22 cellular contexts compared by ENCODE assay signal in genomic region chr16:9372934-9373890, GRCh38.
DNase-seq lines count a peak whose midpoint lies in the region; ATAC-seq, FAIRE-seq and TF ChIP-seq lines count a peak whose summit lies in the region.
"Had no signal": no experiment of that assay in that cellular context is flagged by ENCODE, and none has a peak within 500 bp of the region (broad histone marks: within the 10 kb centered on the region; RNA-seq: fewer than 3 reads in every experiment).

No MANE protein-coding gene starts in this region.

- H3K9me3 ChIP-seq in endothelial cell of umbilical vein (replicated peaks; ENCODE audit: control insufficient read depth, insufficient read depth, low read length): no peaks in the 10 kb centered on the region
- H3K9me3 ChIP-seq in mucosa of descending colon: no peaks in the 10 kb centered on the region
- H3K9me3 ChIP-seq: breast epithelium, lower lobe of right lung, psoas muscle had no signal

- dilution Hi-C loops in endothelial cell of umbilical vein (cut with MboI; ENCODE audit: extremely low pct_ligation_motif_present, low sequenced_read_pairs): no loop called here

- H4K20me1 ChIP-seq in endothelial cell of umbilical vein (replicated peaks; ENCODE audit: control insufficient read depth, extremely low read depth, insufficient read depth, low read length): no peaks in the 10 kb centered on the region

- no peaks in the 10 kb centered on the region for H3K79me2 ChIP-seq in endothelial cell of umbilical vein (ENCODE audit: control insufficient read depth, insufficient read depth, low read length)

- H3K4me1 ChIP-seq in endothelial cell of umbilical vein (ENCODE audit: control insufficient read depth, extremely low read depth, insufficient read depth, low read length) (peaks cover 11% of the 10 kb centered on the region), mucosa of descending colon (ENCODE audit: low read depth) (peaks cover 8% of the 10 kb centered on the region)
- H3K4me1 ChIP-seq: breast epithelium, lower lobe of right lung, psoas muscle had no signal

- CTCF ChIA-PET in endothelial cell of umbilical vein (lab: Charles Lee): no interaction called here

- H3K4me3 ChIP-seq in endothelial cell of umbilical vein (replicated peaks in 1 of 3; ENCODE audit: insufficient read depth in 1 of 3, low read depth in 1 of 3, low read length in 3 of 3): no peak overlapping the region
- no peak overlapping the region for H3K4me3 ChIP-seq in mucosa of descending colon
- H3K4me3 ChIP-seq: breast epithelium, esophagus muscularis mucosa, GM12878, lower lobe of right lung, psoas muscle, smooth muscle cell had no signal

- intact Hi-C loops in endothelial cell of umbilical vein (cut with micrococcal nuclease) (no loop called here), mucosa of descending colon (cut with DNase I, micrococcal nuclease) (no loop called here)

- POLR2A ChIA-PET in endothelial cell of umbilical vein (lab: Charles Lee): no interaction called here

- no peaks in the 10 kb centered on the region for H3K36me3 ChIP-seq in endothelial cell of umbilical vein (ENCODE audit: control insufficient read depth in 2 of 2, extremely low read depth in 1 of 2, insufficient read depth in 2 of 2, low read length in 2 of 2)
- H3K36me3 ChIP-seq in mucosa of descending colon (ENCODE audit: low read depth): no peaks in the 10 kb centered on the region
- H3K36me3 ChIP-seq: breast epithelium, esophagus muscularis mucosa, lower lobe of right lung had no signal

- no peak overlapping the region for H3K4me2 ChIP-seq in endothelial cell of umbilical vein (ENCODE audit: insufficient read depth, low read length)

- H2AFZ ChIP-seq in endothelial cell of umbilical vein (ENCODE audit: low read depth, low read length): no peak overlapping the region

- no peaks in the 10 kb centered on the region for H3K9me1 ChIP-seq in endothelial cell of umbilical vein (replicated peaks; ENCODE audit: control insufficient read depth, extremely low read depth, insufficient read depth, low read length)

- TF ChIP-seq CTCF in D721Med (IDR thresholded peaks at IDR 0.05; ENCODE audit: insufficient read depth, missing control alignments) (peak; percentile 6), endothelial cell of umbilical vein (IDR thresholded peaks at IDR 0.05; ENCODE audit: extremely low read depth in 1 of 2, insufficient read depth in 1 of 2, low read depth in 1 of 2, low read length in 2 of 2) (no peak), mucosa of descending colon (IDR thresholded peaks at IDR 0.05) (no peak)

- no peak for FAIRE-seq in D721Med (lab: Jason Lieb, UNC)
- FAIRE-seq in endothelial cell of umbilical vein (lab: Jason Lieb, UNC): peak; percentile 26
- FAIRE-seq: GM12878, GM19239 had no signal

- H3K27ac ChIP-seq in endothelial cell of umbilical vein (ENCODE audit: insufficient read depth, low read depth, low read length): peak overlapping the region; percentile 59
- H3K27ac ChIP-seq: breast epithelium, C4-2B, esophagus muscularis mucosa, lower lobe of right lung, psoas muscle had no signal

- BruUV-seq in endothelial cell of umbilical vein (replicated peaks; lab: Mats Ljungman, UMichigan): TSS peak; percentile 31

- H3K27me3 ChIP-seq in endothelial cell of umbilical vein (ENCODE audit: control insufficient read depth in 2 of 2, insufficient read depth in 2 of 2, low read length in 2 of 2): no peaks in the 10 kb centered on the region
- H3K27me3 ChIP-seq: breast epithelium, esophagus muscularis mucosa had no signal

- H3K9ac ChIP-seq in endothelial cell of umbilical vein (replicated peaks; ENCODE audit: extremely low read depth, insufficient read depth, low read length): no peak overlapping the region

- no peak for DNase-seq in D721Med (ENCODE audit: insufficient read length, low spot score)
- peak; percentile 24 for DNase-seq in NCI-H2029 treated with DMSO at 0.1 percent for 48 hours (lab: John Stamatoyannopoulos, UW)
- DNase-seq in endothelial cell of umbilical vein (ENCODE audit: low read depth, low spot score): no peak
- no peak for DNase-seq in mucosa of descending colon
- DNase-seq: lower lobe of right lung; natural killer cell; NCI-H187; NCI-H446; NK-92 treated with Interleukin-12 subunit alpha and Interleukin-12 subunit beta, amount 100 ng/mL, for 24 hours; psoas muscle; RPMI8226 had no signal

- ATAC-seq in mucosa of descending colon (peak; percentile 64), GM19467 (IDR thresholded peaks at IDR 0.05; ENCODE audit: unreplicated experiment) (no peak), HG02610 (IDR thresholded peaks at IDR 0.05; ENCODE audit: unreplicated experiment) (no peak), HG03432 (IDR thresholded peaks at IDR 0.05; ENCODE audit: unreplicated experiment) (no peak), SK-N-SH treated with all-trans-retinoic acid at 6 μM for 48 hours (no peak)
- ATAC-seq: GM12878, HCT116, lower lobe of right lung, natural killer cell, psoas muscle had no signal

- TF ChIP-seq POLR2A in endothelial cell of umbilical vein (IDR thresholded peaks at IDR 0.05; ENCODE audit: low read depth, low read length): no peak

TF ChIP-seq in endothelial cell of umbilical vein, 7 proteins besides CTCF, POLR2A, EP300 and RAD21:
- TF ChIP-seq GATA2 (IDR thresholded peaks at IDR 0.05; ENCODE audit: insufficient read depth, insufficient read length, low read depth, low read length) (no peak), EZH2 (IDR thresholded peaks at IDR 0.05; ENCODE audit: borderline replicate concordance, low read depth, low read length, severe bottlenecking) (no peak), MAX (IDR thresholded peaks at IDR 0.05; ENCODE audit: insufficient read depth, insufficient read length) (no peak), FOS (IDR thresholded peaks at IDR 0.05; ENCODE audit: borderline replicate concordance, insufficient read depth, low read length) (no peak), POLR2AphosphoS5 (IDR thresholded peaks at IDR 0.05; ENCODE audit: insufficient read depth, low read depth, low read length) (no peak), JUN (IDR thresholded peaks at IDR 0.05; ENCODE audit: borderline replicate concordance, insufficient read depth, insufficient read length, low read depth) (no peak), MYC (IDR thresholded peaks at IDR 0.05; ENCODE audit: low read depth, low read length) (no peak)

TF ChIP-seq in SK-N-SH treated with all-trans-retinoic acid at 6 μM for 48 hours, 23 proteins besides CTCF, POLR2A, EP300 and RAD21:
- TF ChIP-seq CSDC2 (CRISPR knock-in tag; IDR thresholded peaks at IDR 0.05): no peak
- no peak for TF ChIP-seq ISL1 (CRISPR knock-in tag; IDR thresholded peaks at IDR 0.05)
- TF ChIP-seq ZNF565 (CRISPR knock-in tag; conservative IDR thresholded peaks at IDR 0.05; ENCODE audit: low read depth): no peak
- TF ChIP-seq TOX (CRISPR knock-in tag; IDR thresholded peaks at IDR 0.05; ENCODE audit: borderline replicate concordance): no peak
- TF ChIP-seq OSR1 (CRISPR knock-in tag; IDR thresholded peaks at IDR 0.05): no peak
- TF ChIP-seq CREB5 (CRISPR knock-in tag; IDR thresholded peaks at IDR 0.05; ENCODE audit: low read depth): no peak
